28 cellular contexts compared by ENCODE assay signal in the genomic region with DNA sequence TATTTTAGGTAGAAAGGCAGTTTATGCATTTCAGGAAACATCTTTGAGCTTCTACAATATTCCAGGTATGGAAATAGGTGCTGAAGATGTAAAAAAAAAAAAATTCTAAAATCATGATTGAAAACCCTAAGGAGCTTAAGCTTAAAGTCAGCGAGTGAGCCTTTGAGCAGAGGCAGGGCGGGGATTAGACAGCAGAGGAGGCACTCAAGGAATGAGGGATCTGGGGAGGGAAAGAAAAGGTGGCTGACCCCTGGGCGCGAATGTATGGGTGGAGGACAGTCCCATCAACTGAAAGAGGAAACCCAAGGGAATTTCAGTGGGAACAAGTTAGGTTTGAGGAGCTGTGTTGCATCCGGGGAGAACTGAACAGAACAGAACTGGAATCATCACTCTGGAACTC.
"Had no signal": no experiment of that assay in that cellular context is flagged by ENCODE, and none has a peak within 500 bp of the region (broad histone marks: within the 10 kb centered on the region; RNA-seq: fewer than 3 reads in every experiment).

No MANE protein-coding gene starts in this region.

- H3K27me3 ChIP-seq: breast epithelium, esophagus squamous epithelium, pancreas, suprapubic skin, tibial nerve had no signal

- H3K36me3 Mint-ChIP-seq: activated naive CD4-positive, alpha-beta T cell treated with anti-CD3 and anti-CD28 coated beads, Interleukin-2, amount 50 U/mL, for 24 hours; naive thymus-derived CD8-positive, alpha-beta T cell had no signal

- ATAC-seq: activated naive CD8-positive, alpha-beta T cell treated with anti-CD3 and anti-CD28 coated beads, Interleukin-2, amount 50 U/mL, for 24 hours; left lung; lower lobe of right lung; naive thymus-derived CD8-positive, alpha-beta T cell; pancreas; right cardiac atrium had no signal

- H3K36me3 ChIP-seq: breast epithelium, esophagus squamous epithelium, left lung, lower lobe of right lung, neutrophil, pancreas, spleen, suprapubic skin, tibial nerve had no signal

- H3K4me1 ChIP-seq: breast epithelium had no signal

- H3K9me3 ChIP-seq: breast epithelium, esophagus squamous epithelium, left lung, lower lobe of right lung, neutrophil, pancreas, spleen, suprapubic skin, tibial nerve had no signal

- H3K27ac Mint-ChIP-seq: activated CD4-positive, alpha-beta memory T cell treated with anti-CD3 and anti-CD28 coated beads, Interleukin-2, amount 10 ng/mL, durations not matched to agents 7 days and 5 days; activated naive CD4-positive, alpha-beta T cell treated with anti-CD3 and anti-CD28 coated beads, Interleukin-2, amount 50 U/mL, for 24 hours; activated naive CD8-positive, alpha-beta T cell treated with anti-CD3 and anti-CD28 coated beads, Interleukin-2, amount 50 U/mL, for 24 hours; activated T-cell treated with anti-CD3 and anti-CD28 coated beads, Interleukin-2, amount 50 U/mL, for 24 hours; naive thymus-derived CD8-positive, alpha-beta T cell; T-helper 1 cell treated with Interleukin-12 subunit alpha and Interleukin-12 subunit beta and Interleukin-4 antibody, amounts not matched to agents 30 μg/mL and 1 μg/mL, for 36 hours had no signal

- H3K9me3 Mint-ChIP-seq: activated CD4-positive, alpha-beta memory T cell treated with anti-CD3 and anti-CD28 coated beads, Interleukin-2, amount 10 ng/mL, durations not matched to agents 7 days and 5 days; activated CD4-positive, alpha-beta T cell treated with anti-CD3 and anti-CD28 coated beads, Interleukin-2, amount 10 ng/mL, durations not matched to agents 7 days and 5 days; activated naive CD4-positive, alpha-beta T cell treated with anti-CD3 and anti-CD28 coated beads, Interleukin-2, amount 50 U/mL, for 24 hours; activated naive CD8-positive, alpha-beta T cell treated with anti-CD3 and anti-CD28 coated beads, Interleukin-2, amount 50 U/mL, for 24 hours; activated T-cell treated with anti-CD3 and anti-CD28 coated beads, Interleukin-2, amount 50 U/mL, for 24 hours; naive thymus-derived CD8-positive, alpha-beta T cell; T-helper 1 cell treated with Interleukin-12 subunit alpha and Interleukin-12 subunit beta and Interleukin-4 antibody, amounts not matched to agents 30 μg/mL and 1 μg/mL, for 36 hours had no signal

- H3K4me3 Mint-ChIP-seq: activated CD4-positive, alpha-beta memory T cell treated with anti-CD3 and anti-CD28 coated beads, Interleukin-2, amount 10 ng/mL, durations not matched to agents 7 days and 5 days; activated CD4-positive, alpha-beta T cell treated with anti-CD3 and anti-CD28 coated beads, Interleukin-2, amount 10 ng/mL, durations not matched to agents 7 days and 5 days; activated naive CD4-positive, alpha-beta T cell treated with anti-CD3 and anti-CD28 coated beads, Interleukin-2, amount 50 U/mL, for 24 hours; activated naive CD8-positive, alpha-beta T cell treated with anti-CD3 and anti-CD28 coated beads, Interleukin-2, amount 50 U/mL, for 24 hours; activated T-cell treated with anti-CD3 and anti-CD28 coated beads, Interleukin-2, amount 50 U/mL, for 24 hours; naive thymus-derived CD8-positive, alpha-beta T cell; T-helper 1 cell treated with Interleukin-12 subunit alpha and Interleukin-12 subunit beta and Interleukin-4 antibody, amounts not matched to agents 30 μg/mL and 1 μg/mL, for 36 hours had no signal

- H3K27ac ChIP-seq: breast epithelium, epithelial cell of prostate, esophagus squamous epithelium, left lung, lower lobe of right lung, neutrophil, pancreas, spleen, suprapubic skin, tibial nerve had no signal

- DNase-seq: activated CD4-positive, alpha-beta memory T cell treated with anti-CD3 and anti-CD28 coated beads, Interleukin-2, amount 10 ng/mL, durations not matched to agents 7 days and 5 days; activated CD4-positive, alpha-beta T cell treated with anti-CD3 and anti-CD28 coated beads, Interleukin-2, amount 10 ng/mL, durations not matched to agents 7 days and 5 days; activated CD4-positive, CD25-positive, alpha-beta regulatory T cell treated with anti-CD3 and anti-CD28 coated beads, Interleukin-2, amount 50 U/mL, for 72 hours; activated CD8-positive, alpha-beta memory T cell treated with anti-CD3 and anti-CD28 coated beads, Interleukin-2, amount 50 U/mL, for 48 hours; activated naive CD8-positive, alpha-beta T cell treated with anti-CD3 and anti-CD28 coated beads, Interleukin-2, amount 50 U/mL, for 24 hours; activated T-cell treated with anti-CD3 and anti-CD28 coated beads, Interleukin-2, amount 50 U/mL, for 24 hours; amygdala; central memory CD4-positive, alpha-beta T cell; dermis blood vessel endothelial cell; effector CD4-positive, alpha-beta T cell; esophagus squamous epithelium; foreskin melanocyte; left lung; lower lobe of right lung; mesenchymal stem cell; naive thymus-derived CD8-positive, alpha-beta T cell; pancreas; right cardiac atrium; spleen; stimulated activated naive CD4-positive, alpha-beta T cell; T-helper 9 cell had no signal

- H3K4me3 ChIP-seq: breast epithelium, esophagus squamous epithelium, left lung, lower lobe of right lung, pancreas, spleen, suprapubic skin, tibial nerve had no signal
